ENCODE assay signal across 1 cellular context in the genomic region with DNA sequence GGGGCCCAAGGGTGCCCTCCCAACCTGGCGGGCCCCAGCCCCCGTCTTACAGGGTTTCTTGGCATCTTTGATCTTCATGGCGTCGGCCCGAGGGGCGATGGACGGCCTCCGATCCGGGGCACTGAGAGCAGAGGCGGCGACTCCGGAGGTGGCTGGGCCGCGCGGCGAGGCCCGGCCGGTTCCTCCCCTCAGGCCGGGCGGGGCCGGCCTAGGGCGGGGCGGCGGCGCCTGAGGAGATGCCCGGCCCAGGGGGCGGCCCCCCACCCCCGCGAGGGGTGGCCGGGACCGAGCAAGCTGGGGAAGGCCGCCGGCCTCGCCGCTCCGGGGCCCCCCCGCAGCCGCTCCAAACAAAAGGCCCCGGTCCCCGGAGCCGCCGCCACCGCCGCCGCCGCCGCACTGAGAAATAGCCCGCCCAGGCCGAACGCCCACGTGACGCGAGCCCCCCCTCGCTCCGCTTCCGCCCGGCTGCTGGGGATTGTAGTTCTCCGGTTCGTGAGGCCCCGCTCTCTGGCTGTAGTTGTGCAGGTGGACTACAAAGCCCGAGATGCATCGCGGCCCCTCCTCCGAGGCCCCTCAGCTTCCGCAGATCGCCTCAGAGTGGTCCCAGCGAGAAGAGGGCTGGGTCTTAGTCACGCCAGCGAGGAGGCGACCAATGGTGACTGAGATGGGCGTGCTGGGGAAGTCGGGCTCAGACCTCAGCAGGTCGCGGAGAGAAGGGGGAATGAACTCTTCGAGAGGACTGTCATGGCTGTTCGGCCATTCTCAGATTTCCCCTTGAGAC.
TF ChIP-seq lines count a peak whose summit lies in the region.

A gene (minus strand): TSS at position 163 of the 781 bp plus-strand sequence. CDS start 85 bp downstream, at position 78.

TF ChIP-seq in HEK293, 187 proteins besides CTCF, POLR2A, EP300 and RAD21 (continued from another document):
- peak; percentile 43; the same call in 1 of the 2 replicates for TF ChIP-seq ZIC2 (tag by site-specific recombination; IDR thresholded peaks at IDR 0.05)
- TF ChIP-seq GLIS2 (tag by site-specific recombination; IDR thresholded peaks at IDR 0.05) = peak; percentile 97
- TF ChIP-seq ZNF335 (tag by site-specific recombination; conservative IDR thresholded peaks at IDR 0.05) = peak; percentile 13; the same call in 1 of the 2 replicates
- peak; percentile 31 for TF ChIP-seq ZNF629 (tag by site-specific recombination; IDR thresholded peaks at IDR 0.05)
- peak; percentile 83 for TF ChIP-seq ZSCAN30 (tag by site-specific recombination; IDR thresholded peaks at IDR 0.05)
- TF ChIP-seq ZBTB20 (tag by site-specific recombination; IDR thresholded peaks at IDR 0.05) = peak; percentile 63; the same call in 1 of the 2 replicates
- peak; percentile 80; the same call in 1 of the 2 replicates for TF ChIP-seq ZNF626 (tag by site-specific recombination; IDR thresholded peaks at IDR 0.05)
